Comparison of ENCODE assay signal across 16 cellular contexts in the genomic region with DNA sequence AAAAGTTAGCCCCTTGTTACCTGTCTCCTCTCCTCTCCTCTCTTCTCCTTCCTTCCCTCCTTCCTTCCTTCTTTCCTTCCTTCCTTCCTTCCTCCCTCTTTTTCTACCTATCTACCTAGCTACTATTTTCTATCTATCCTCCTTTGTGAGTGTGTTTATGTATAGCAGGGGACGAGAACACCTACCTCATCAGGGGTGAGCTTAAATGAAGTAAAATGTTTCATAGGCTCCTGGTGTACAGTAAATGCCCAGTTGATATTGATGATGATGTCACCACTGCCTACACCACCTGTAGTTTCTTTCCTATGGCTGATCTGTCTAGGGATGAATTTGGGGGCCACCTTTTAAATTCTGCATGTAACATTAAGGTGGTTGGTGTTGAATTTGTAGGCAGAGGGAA.
"Had no signal": no experiment of that assay in that cellular context is flagged by ENCODE, and none has a peak within 500 bp of the region (broad histone marks: within the 10 kb centered on the region; RNA-seq: fewer than 3 reads in every experiment).

No MANE protein-coding gene starts in this region.

- H3K9me3 ChIP-seq: adrenal gland, heart left ventricle, ovary, testis had no signal

- H3K9ac ChIP-seq: neural progenitor cell had no signal

- H3K9me3 Mint-ChIP-seq: activated naive CD4-positive, alpha-beta T cell treated with anti-CD3 and anti-CD28 coated beads, Interleukin-2, amount 10 ng/mL, durations not matched to agents 7 days and 5 days; activated T-helper 17 cell treated with anti-CD3 and anti-CD28 coated beads, Interleukin-2, amount 50 U/mL, for 72 hours; effector memory CD8-positive, alpha-beta T cell; stimulated activated naive CD8-positive, alpha-beta T cell treated with anti-CD3 and anti-CD28 coated beads, Interleukin-15, amount 100 ng/mL, for 72 hours had no signal

- H2AFZ ChIP-seq: neural progenitor cell had no signal

- H3K36me3 ChIP-seq: adrenal gland, heart left ventricle, neural progenitor cell, ovary had no signal

- H3K4me2 ChIP-seq: neural progenitor cell had no signal

- H3K4me3 ChIP-seq: adrenal gland, heart left ventricle, neural progenitor cell, ovary, testis had no signal

- H3K27ac Mint-ChIP-seq: activated naive CD4-positive, alpha-beta T cell treated with anti-CD3 and anti-CD28 coated beads, Interleukin-2, amount 10 ng/mL, durations not matched to agents 7 days and 5 days; activated T-helper 17 cell treated with anti-CD3 and anti-CD28 coated beads, Interleukin-2, amount 50 U/mL, for 72 hours; neural progenitor cell; stimulated activated naive CD8-positive, alpha-beta T cell treated with anti-CD3 and anti-CD28 coated beads, Interleukin-15, amount 100 ng/mL, for 72 hours had no signal

- H3K27me3 ChIP-seq: adrenal gland, heart left ventricle, ovary, testis had no signal

- H3K36me3 Mint-ChIP-seq: immature natural killer cell had no signal

- H3K27ac ChIP-seq: epithelial cell of prostate, neural progenitor cell, ovary had no signal

- H3K4me3 Mint-ChIP-seq: activated naive CD4-positive, alpha-beta T cell treated with anti-CD3 and anti-CD28 coated beads, Interleukin-2, amount 10 ng/mL, durations not matched to agents 7 days and 5 days; activated T-helper 17 cell treated with anti-CD3 and anti-CD28 coated beads, Interleukin-2, amount 50 U/mL, for 72 hours; effector memory CD8-positive, alpha-beta T cell; immature natural killer cell; neural progenitor cell; stimulated activated naive CD8-positive, alpha-beta T cell treated with anti-CD3 and anti-CD28 coated beads, Interleukin-15, amount 100 ng/mL, for 72 hours had no signal

- DNase-seq: activated CD4-positive, alpha-beta T cell treated with anti-CD3 and anti-CD28 coated beads, Interleukin-2, amount 50 U/mL, for 48 hours; activated naive CD4-positive, alpha-beta T cell treated with anti-CD3 and anti-CD28 coated beads, Interleukin-2, amount 10 ng/mL, durations not matched to agents 7 days and 5 days; adrenal gland; caudate nucleus; effector memory CD8-positive, alpha-beta T cell; heart left ventricle; immature natural killer cell; ovary; stimulated activated CD4-positive, alpha-beta T cell treated with anti-CD3 and anti-CD28 coated beads, Interleukin-1b, Interleukin-23, amount 100 ng/mL, for 48 hours; stimulated activated naive CD8-positive, alpha-beta T cell treated with anti-CD3 and anti-CD28 coated beads, Interleukin-15, amount 100 ng/mL, for 72 hours; T-helper 9 cell; testis had no signal

- H3K27me3 Mint-ChIP-seq: activated T-helper 17 cell treated with anti-CD3 and anti-CD28 coated beads, Interleukin-2, amount 50 U/mL, for 72 hours; effector memory CD8-positive, alpha-beta T cell; stimulated activated naive CD8-positive, alpha-beta T cell treated with anti-CD3 and anti-CD28 coated beads, Interleukin-15, amount 100 ng/mL, for 72 hours had no signal

- FAIRE-seq: frontal cortex had no signal
